8 cellular contexts compared by ENCODE assay signal in genomic region chr5:139660105-139660915, GRCh38. TPM values are rescaled to one million over a fixed set of nuclear protein-coding genes. Genes with fewer than 3 reads are reported as not detected.
DNase-seq lines count a peak whose midpoint lies in the region; ATAC-seq and TF ChIP-seq lines count a peak whose summit lies in the region.

No MANE protein-coding gene starts in this region.

- DNase-seq in adipocyte (ENCODE audit: low read depth) = peak; percentile 70
- DNase-seq in heart right ventricle = peak; percentile 78
- DNase-seq in gastrocnemius medialis = peak; percentile 89 to 96
- no peak for DNase-seq in NK-92 (lab: John Stamatoyannopoulos, UW; ENCODE audit: unreplicated experiment)
- no peak for DNase-seq in amniotic stem cell (lab: John Stamatoyannopoulos, UW)
- DNase-seq in GM10248 (ENCODE audit: extremely low spot score) = no peak
- DNase-seq in posterior vena cava (ENCODE audit: low spot score) = no peak

- H3K27ac ChIP-seq in heart right ventricle (peak overlapping the region; percentile 86 to 97 (median 92)), gastrocnemius medialis (peak overlapping the region; percentile 97 to 99 (median 98))

- peak overlapping the region; percentile 91 for H3K9ac ChIP-seq in adipocyte (ENCODE audit: low read length)

- peak overlapping the region; percentile 74 for H3K4me3 ChIP-seq in adipocyte (ENCODE audit: low read length)
- H3K4me3 ChIP-seq in heart right ventricle = peak overlapping the region in 9 of 10 donors; percentile 13 to 49 (median 37)
- peak overlapping the region; percentile 30 to 60 (median 50) for H3K4me3 ChIP-seq in gastrocnemius medialis

- intact Hi-C loops in heart right ventricle (cut with DNase I) = no loop called here
- intact Hi-C loops in gastrocnemius medialis (cut with DNase I; ENCODE audit: low total_unique reads) = no loop called here
- intact Hi-C loops in posterior vena cava (cut with DNase I) = no loop called here

- no peaks in the 10 kb centered on the region for H3K27me3 ChIP-seq in adipocyte (replicated peaks; ENCODE audit: control insufficient read depth, insufficient read depth, low read length)
- no peaks in the 10 kb centered on the region for H3K27me3 ChIP-seq in heart right ventricle
- no peaks in the 10 kb centered on the region for H3K27me3 ChIP-seq in gastrocnemius medialis

- H3K9me3 ChIP-seq in adipocyte (ENCODE audit: control insufficient read depth, low read length) = no peaks in the 10 kb centered on the region
- H3K9me3 ChIP-seq in heart right ventricle = no peaks in the 10 kb centered on the region
- no peaks in the 10 kb centered on the region for H3K9me3 ChIP-seq in gastrocnemius medialis

- WGBS in heart right ventricle, 2 donors = 34 to 37% methylated on average over 14 of the region's 14 CpGs

- TF ChIP-seq CTCF in heart right ventricle (IDR thresholded peaks at IDR 0.05) (no peak), gastrocnemius medialis (IDR thresholded peaks at IDR 0.05 in 4 of 5, conservative IDR thresholded peaks at IDR 0.05 in 1 of 5) (no peak), GM10248 (IDR thresholded peaks at IDR 0.05; ENCODE audit: control extremely low read depth, extremely low read depth, low read depth, missing control alignments) (no peak)

- CTCF ChIA-PET in GM10248 (lab: Yijun Ruan, JAX) = interaction anchor here (0.9 to 3.6 kb wide), 15 partner anchors 8 to 309 kb away, joined by 3 to 29 read pairs (median 5); no protein-coding TSS in a partner anchor

- ATAC-seq in HG02884 (IDR thresholded peaks at IDR 0.05; ENCODE audit: unreplicated experiment) (peak; percentile 2), heart right ventricle (peak; percentile 41 to 74 (median 60)), gastrocnemius medialis (peak; percentile 40 to 59)

- in situ Hi-C loops in gastrocnemius medialis (cut with MboI; ENCODE audit: low sequenced_read_pairs in 4 of 4) = no loop called here

- POLR2A ChIA-PET in GM10248 (lab: Yijun Ruan, JAX) = interaction anchor here (0.6 to 3.8 kb wide), 4 partner anchors 8 to 181 kb away, joined by 3 to 22 read pairs (median 8); partner anchors contain the start of gene CXXC5

- TF ChIP-seq POLR2A in gastrocnemius medialis (IDR thresholded peaks at IDR 0.05) = peak; percentile 65 to 73

- H3K36me3 ChIP-seq in adipocyte (ENCODE audit: control insufficient read depth, insufficient read depth, low read length, severe bottlenecking) (no peaks in the 10 kb centered on the region), heart right ventricle (no peaks in the 10 kb centered on the region), gastrocnemius medialis (no peaks in the 10 kb centered on the region)

- peaks cover 71% of the 10 kb centered on the region for H3K4me1 ChIP-seq in adipocyte (ENCODE audit: control insufficient read depth, insufficient read depth, low read length)
- H3K4me1 ChIP-seq in heart right ventricle = peaks cover 56 to 100% (median 87%) of the 10 kb centered on the region in 9 donors
- peaks cover 92 to 98% of the 10 kb centered on the region in 2 donors for H3K4me1 ChIP-seq in gastrocnemius medialis

RNA-seq across cellular contexts. Expression of gene CXXC5, which starts 12.2 kb away (rescaled TPM):
- total RNA-seq in heart right ventricle (10 to 100 TPM; 30.7 to 51.6 (median 37.9) TPM), gastrocnemius medialis (10 to 100 TPM; 38.5 to 83.8 (median 60.9) TPM), posterior vena cava (10 to 100 TPM; 48.9 to 49.1 TPM)
- polyA plus RNA-seq in heart right ventricle = 10 to 100 TPM; 28.7 to 31.4 TPM

Comparison
In these comparisons a context has a peak if more than half of its experiments do, and no peak if none do; other contexts are left out.
1. ATAC-seq: peak in every context shown above with its lines; median percentile 60 in heart right ventricle; 50 in gastrocnemius medialis; 2 in HG02884.
2. DNase-seq: peak in adipocyte (single experiment), heart right ventricle (2 of 2) and gastrocnemius medialis (2 of 2); none in NK-92 (single experiment), amniotic stem cell (single experiment), GM10248 (single experiment) and posterior vena cava (single experiment).
3. Peak in every context shown above with its lines, with median percentiles within 50 percentile points of each other: H3K4me3 ChIP-seq.